15 cellular contexts compared by ENCODE assay signal in the genomic region with DNA sequence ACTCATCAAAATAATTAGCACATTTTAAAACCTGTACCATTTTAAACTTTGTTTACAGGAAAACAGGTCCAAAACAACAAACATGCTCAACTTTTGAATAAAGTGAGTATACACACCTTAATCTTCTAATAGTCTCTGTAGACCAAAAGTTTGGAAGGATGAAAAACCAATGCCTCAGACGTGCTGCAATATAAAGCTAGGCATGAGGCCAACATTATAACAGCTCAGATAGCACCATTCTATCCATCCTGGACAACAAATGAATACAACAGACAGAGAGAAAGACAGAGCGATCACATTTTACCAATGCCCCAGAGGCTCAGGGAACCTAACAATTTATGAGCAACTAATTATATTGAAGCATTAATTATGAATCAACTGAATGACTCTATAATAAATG.
A peak's percentile ranks its signal among the peaks of the same experiment; 100 is the strongest.
DNase-seq lines count a peak whose midpoint lies in the region; ATAC-seq, FAIRE-seq and TF ChIP-seq lines count a peak whose summit lies in the region.
"Had no signal": no experiment of that assay in that cellular context is flagged by ENCODE, and none has a peak within 500 bp of the region (broad histone marks: within the 10 kb centered on the region; RNA-seq: fewer than 3 reads in every experiment).

No MANE protein-coding gene starts in this region.

- H3K27me3 Mint-ChIP-seq in GM23338 (ENCODE audit: insufficient read depth, low read depth, poor library complexity), result no peaks in the 10 kb centered on the region
- H3K27me3 Mint-ChIP-seq: B cell; CD4-positive, alpha-beta T cell had no signal

- H3K27ac ChIP-seq in GM23338 (ENCODE audit: low read depth), result 0 out of 2 replicates have a peak overlapping the region, but pooled peaks have one; percentile 11
- H3K27ac ChIP-seq in H1 (ENCODE audit: low read depth, low read length), result no peak overlapping the region
- no peak overlapping the region for H3K27ac ChIP-seq in osteoblast (ENCODE audit: low read depth, low read length)
- H3K27ac ChIP-seq: GM23248 had no signal

- TF ChIP-seq CTCF in GM23338 (conservative IDR thresholded peaks at IDR 0.05; ENCODE audit: low read depth in 2 of 2) (no peak), H1 (IDR thresholded peaks at IDR 0.05; ENCODE audit: control extremely low read depth in 1 of 3, insufficient read depth in 1 of 3, low read depth in 1 of 3, low read length in 3 of 3) (no peak), osteoblast (IDR thresholded peaks at IDR 0.05; ENCODE audit: extremely low read depth, low read depth, low read length) (no peak)

- H3K79me2 ChIP-seq in GM23338 (replicated peaks; ENCODE audit: insufficient read depth) (peaks cover 98% of the 10 kb centered on the region), H1 (ENCODE audit: control insufficient read depth in 1 of 2, insufficient read depth in 2 of 2, low read length in 2 of 2) (peaks cover 13 to 84% of the 10 kb centered on the region in 2 experiments), osteoblast (ENCODE audit: insufficient read depth, low read length) (peaks cover 48% of the 10 kb centered on the region)

- no peak overlapping the region for H2BK15ac ChIP-seq in H1 (ENCODE audit: low read length)

- no peaks in the 10 kb centered on the region for H3K9me2 ChIP-seq in GM23338 (ENCODE audit: insufficient read depth)

- H2BK5ac ChIP-seq in H1 (ENCODE audit: low read depth, low read length), result no peak overlapping the region; the same call in 1 of the 2 replicates

- H3K9me3 ChIP-seq in H1 (ENCODE audit: insufficient read depth in 2 of 2, low read depth in 1 of 2, low read length in 1 of 2) (no peaks in the 10 kb centered on the region), osteoblast (ENCODE audit: low read depth, low read length) (no peaks in the 10 kb centered on the region)

- no peak overlapping the region for H3K23ac ChIP-seq in H1 (ENCODE audit: insufficient read length)

- CTCF ChIA-PET in H1 (lab: Charles Lee; ENCODE audit: partially characterized antibody), result interaction anchor here (1.2 to 1.5 kb wide), 2 partner anchors 10 to 160 kb away, joined by 3 to 4 read pairs; no protein-coding TSS in a partner anchor

- peaks cover 34% of the 10 kb centered on the region for H3K4me1 ChIP-seq in GM23338 (ENCODE audit: insufficient read depth)
- H3K4me1 ChIP-seq in H1 (replicated peaks in 1 of 4; ENCODE audit: control insufficient read depth in 3 of 4, insufficient read depth in 4 of 4, low read length in 3 of 4), result peaks cover 0 to 12% (median 5%) of the 10 kb centered on the region in 4 experiments; a peak in 2 of 7 replicates
- H3K4me1 ChIP-seq in osteoblast (ENCODE audit: insufficient read depth, low read length), result no peaks in the 10 kb centered on the region

- H3K4me3 ChIP-seq in GM23338 (no peak overlapping the region), H1 (ENCODE audit: extremely low read depth in 1 of 4, insufficient read depth in 2 of 4, low read depth in 3 of 4, low read length in 4 of 4) (no peak overlapping the region), osteoblast (ENCODE audit: insufficient read depth, low read length) (no peak overlapping the region)
- H3K4me3 ChIP-seq: GM23248 had no signal

- no peak overlapping the region for H2AFZ ChIP-seq in GM23338
- no peak overlapping the region for H2AFZ ChIP-seq in H1 (ENCODE audit: low read length)
- H2AFZ ChIP-seq in osteoblast (ENCODE audit: low read length), result no peak overlapping the region
- H2AFZ ChIP-seq: GM23248 had no signal

- no peak for TF ChIP-seq RAD21 in H1 (IDR thresholded peaks at IDR 0.05 in 1 of 2, conservative IDR thresholded peaks at IDR 0.05 in 1 of 2; ENCODE audit: low read depth in 2 of 2, low read length in 2 of 2)

- no peak overlapping the region for H2BK12ac ChIP-seq in H1 (ENCODE audit: low read depth, low read length)

- H3K36me3 ChIP-seq in GM23338 (ENCODE audit: insufficient read depth) (no peaks in the 10 kb centered on the region; the same call in 1 of the 2 replicates), H1 (ENCODE audit: control insufficient read depth in 2 of 4, insufficient read depth in 4 of 4, low read length in 3 of 4) (no peaks in the 10 kb centered on the region; a peak in 1 of 8 replicates), osteoblast (ENCODE audit: insufficient read depth, low read length) (no peaks in the 10 kb centered on the region)

- no peak overlapping the region for H3K56ac ChIP-seq in H1 (replicated peaks; ENCODE audit: insufficient read length, low read depth, low read length)

- TF ChIP-seq POLR2A in GM12891 (IDR thresholded peaks at IDR 0.05; ENCODE audit: low read depth, low read length), result no peak
- no peak for TF ChIP-seq POLR2A in H1 (IDR thresholded peaks at IDR 0.05; ENCODE audit: control extremely low read depth in 1 of 2, low read depth in 2 of 2, low read length in 2 of 2)

- no peaks in the 10 kb centered on the region for H3K9me3 Mint-ChIP-seq in GM23338
- H3K9me3 Mint-ChIP-seq: CD4-positive, alpha-beta T cell; H9 had no signal

- peaks cover 7% of the 10 kb centered on the region; the same call in 2 of the 3 replicates for H3K4me1 Mint-ChIP-seq in GM23338

- no peak for TF ChIP-seq EP300 in H1 (IDR thresholded peaks at IDR 0.05; ENCODE audit: borderline replicate concordance in 1 of 2, low read depth in 2 of 2, low read length in 2 of 2)

- H3K9ac ChIP-seq in H1 (replicated peaks in 1 of 4; ENCODE audit: extremely low read depth in 1 of 4, low read depth in 3 of 4, low read length in 3 of 4), result no peak overlapping the region
- H3K9ac ChIP-seq: GM23248 had no signal

- no peak overlapping the region for H4K5ac ChIP-seq in H1 (ENCODE audit: insufficient read length, low read depth, low read length)

- ATAC-seq in GM23338 (no peak), GM21619 (IDR thresholded peaks at IDR 0.05; ENCODE audit: unreplicated experiment) (no peak)

- no peak overlapping the region for H3K4ac ChIP-seq in H1 (replicated peaks; ENCODE audit: insufficient read length, low read depth, low read length)

- peaks cover 11% of the 10 kb centered on the region; the same call in 2 of the 3 replicates for H3K36me3 Mint-ChIP-seq in GM23338 (ENCODE audit: low read depth)

- H4K8ac ChIP-seq in H1 (ENCODE audit: extremely low read depth, insufficient read depth, low read length), result no peak overlapping the region

- H2AK5ac ChIP-seq in H1 (ENCODE audit: low read depth, low read length), result no peak overlapping the region

- no peaks in the 10 kb centered on the region; the same call in 1 of the 2 replicates for H3K23me2 ChIP-seq in H1 (ENCODE audit: low read depth, low read length)

- DNase-seq in GM12891 (ENCODE audit: insufficient read length, low spot score), result no peak
- no peak for DNase-seq in GM23338 (ENCODE audit: low spot score)
- no peak for DNase-seq in H1 (ENCODE audit: low read depth in 1 of 2, low spot score in 2 of 2)
- peak; percentile 58 for DNase-seq in osteoblast (ENCODE audit: insufficient read length, low spot score, missing footprints)
- DNase-seq in globus pallidus (ENCODE audit: low spot score), result no peak
- no peak for DNase-seq in NCI-H1436 (lab: John Stamatoyannopoulos, UW)
- DNase-seq: C1 segment of cervical spinal cord; Calu3; CD4-positive, alpha-beta T cell; DMS79; GM23248; H9 had no signal

- no peak overlapping the region for H2BK120ac ChIP-seq in H1 (replicated peaks; ENCODE audit: low read depth, low read length)

- H4K20me1 ChIP-seq in GM23338 (replicated peaks; ENCODE audit: insufficient read depth) (peaks cover 73% of the 10 kb centered on the region), H1 (replicated peaks in 1 of 2; ENCODE audit: control insufficient read depth in 1 of 2, insufficient read depth in 2 of 2, low read length in 2 of 2) (peaks cover 6 to 10% of the 10 kb centered on the region in 2 experiments), osteoblast (ENCODE audit: insufficient read depth, low read length) (peaks cover 12% of the 10 kb centered on the region)

- no peak overlapping the region for H3K27ac Mint-ChIP-seq in GM23338
- H3K27ac Mint-ChIP-seq: B cell; CD4-positive, alpha-beta T cell; H9 had no signal

- no peak overlapping the region for H2BK20ac ChIP-seq in H1 (ENCODE audit: low read length)

- FAIRE-seq in GM12891 (lab: Jason Lieb, UNC) (peak; percentile 5), H1 (lab: Jason Lieb, UNC) (peak; percentile 52)
- FAIRE-seq: A204.1 had no signal

- no peak overlapping the region for H4K91ac ChIP-seq in H1 (replicated peaks; ENCODE audit: insufficient read length, low read length)

- H3F3A ChIP-seq in GM23338 (replicated peaks; ENCODE audit: low read depth), result peaks cover 3% of the 10 kb centered on the region; the same call in 1 of the 2 replicates

- H3K4me2 ChIP-seq in GM23338, result no peak overlapping the region
- H3K4me2 ChIP-seq in H1 (ENCODE audit: insufficient read depth in 1 of 2, low read depth in 2 of 2, low read length in 2 of 2), result no peak overlapping the region
- no peak overlapping the region for H3K4me2 ChIP-seq in osteoblast (ENCODE audit: insufficient read depth, low read length)

- POLR2A ChIA-PET in H1 (lab: Charles Lee; ENCODE audit: partially characterized antibody), result interaction anchor here (1.2 kb wide), 1 partner anchor 9 kb away, joined by 4 read pairs; no protein-coding TSS in a partner anchor

- no peak overlapping the region for H3K4me3 Mint-ChIP-seq in GM23338
- H3K4me3 Mint-ChIP-seq: B cell; CD4-positive, alpha-beta T cell; H9 had no signal

- H3K79me1 ChIP-seq in H1 (ENCODE audit: low read depth, low read length), result peaks cover 2% of the 10 kb centered on the region

- H3K14ac ChIP-seq in H1 (ENCODE audit: insufficient read length), result no peak overlapping the region

- WGBS in H1 (ENCODE audit: extremely low coverage in 1 of 2, insufficient coverage in 1 of 2, insufficient read length in 1 of 2, insufficient replicate concordance in 2 of 2, low coverage in 1 of 2, low lambda C conversion rate in 2 of 2, missing lambda C conversion rate in 1 of 2), 2 experiments, result 94% methylated on average over 2 of the region's 2 CpGs; no CpG with 5 or more reads in 1 of the 2 experiments

- H3K18ac ChIP-seq in H1 (ENCODE audit: extremely low read depth, low read length), result no peak overlapping the region

- H3K27me3 ChIP-seq in GM23338 (ENCODE audit: insufficient read depth), result no peaks in the 10 kb centered on the region
- no peaks in the 10 kb centered on the region for H3K27me3 ChIP-seq in H1 (replicated peaks in 1 of 4; ENCODE audit: control insufficient read depth in 3 of 4, extremely low read depth in 1 of 4, insufficient read depth in 3 of 4, low read length in 3 of 4)
- H3K27me3 ChIP-seq in osteoblast (ENCODE audit: insufficient read depth, low read length), result no peaks in the 10 kb centered on the region

TF ChIP-seq in GM12891, 5 proteins besides CTCF, POLR2A, EP300 and RAD21 (continues in another document):
- TF ChIP-seq POU2F2 (IDR thresholded peaks at IDR 0.05; ENCODE audit: low read depth, low read length) (no peak), POLR2AphosphoS5 (IDR thresholded peaks at IDR 0.05; ENCODE audit: low read depth, low read length) (no peak)

TF ChIP-seq in GM23338, 12 proteins besides CTCF, POLR2A, EP300 and RAD21 (continues in another document):
- TF ChIP-seq ZNF331 (CRISPR knock-in tag; IDR thresholded peaks at IDR 0.05; ENCODE audit: low read depth) (no peak), CREB1 (CRISPR knock-in tag; IDR thresholded peaks at IDR 0.05; ENCODE audit: low read depth) (no peak)

TF ChIP-seq in H1, 55 proteins besides CTCF, POLR2A, EP300 and RAD21 (continues in another document):
- TF ChIP-seq JUND (IDR thresholded peaks at IDR 0.05; ENCODE audit: low read length), result no peak
- no peak for TF ChIP-seq RBBP5 (IDR thresholded peaks at IDR 0.05; ENCODE audit: borderline replicate concordance, low read depth, low read length)
- TF ChIP-seq CREB1 (IDR thresholded peaks at IDR 0.05), result no peak
